Comparison of ENCODE assay signal across 21 cellular contexts in the genomic region with DNA sequence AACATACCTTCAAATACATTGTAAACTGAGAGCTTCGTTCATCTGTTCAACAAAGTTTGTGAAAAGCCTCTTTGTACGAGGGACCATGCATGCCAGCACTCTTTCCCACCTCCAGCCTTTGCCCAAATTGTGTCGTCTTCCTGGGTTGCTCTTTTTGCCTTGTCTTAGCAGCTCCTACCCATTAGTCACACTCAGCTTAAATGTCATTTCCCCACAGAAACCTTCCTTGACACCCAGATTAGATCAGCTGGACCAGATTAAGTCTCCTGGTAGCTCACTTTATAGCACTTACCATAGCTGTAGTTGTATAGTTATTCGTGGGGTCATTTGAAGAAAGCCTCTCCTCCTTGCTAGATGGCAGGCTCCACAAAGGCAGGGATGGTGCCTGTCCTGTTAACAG. TPM values are rescaled to one million over a fixed set of nuclear protein-coding genes. Genes with fewer than 3 reads are reported as not detected.
DNase-seq lines count a peak whose midpoint lies in the region; ATAC-seq, FAIRE-seq and TF ChIP-seq lines count a peak whose summit lies in the region.
"Had no signal": no experiment of that assay in that cellular context is flagged by ENCODE, and none has a peak within 500 bp of the region (broad histone marks: within the 10 kb centered on the region; RNA-seq: fewer than 3 reads in every experiment).

No MANE protein-coding gene starts in this region.

- peak; percentile 44 to 47 for ATAC-seq in activated T-cell treated with anti-CD3 and anti-CD28 coated beads, Interleukin-2, amount 50 U/mL, for 72 hours (replicated peaks in 1 of 2)
- ATAC-seq in activated T-cell treated with anti-CD3 and anti-CD28 coated beads, Interleukin-2, amount 50 U/mL, for 4 hours = no peak
- ATAC-seq in HG03469 (IDR thresholded peaks at IDR 0.05; ENCODE audit: unreplicated experiment) (no peak), lower lobe of right lung (no peak)
- ATAC-seq: A549 had no signal

- no peaks in the 10 kb centered on the region for H3K27me3 Mint-ChIP-seq in activated T-cell treated with anti-CD3 and anti-CD28 coated beads, Interleukin-2, amount 50 U/mL, for 72 hours (ENCODE audit: low read depth)
- no peaks in the 10 kb centered on the region for H3K27me3 Mint-ChIP-seq in activated T-cell treated with anti-CD3 and anti-CD28 coated beads, Interleukin-2, amount 50 U/mL, for 4 hours (ENCODE audit: low read depth)
- H3K27me3 Mint-ChIP-seq: CD4-positive, alpha-beta T cell had no signal

- no peak overlapping the region for H3K9ac ChIP-seq in kidney (ENCODE audit: low read length in 2 of 2)

- H3K36me3 ChIP-seq in neutrophil (no peaks in the 10 kb centered on the region), kidney (ENCODE audit: control insufficient read depth in 1 of 2, insufficient read depth in 2 of 2, low read length in 2 of 2) (no peaks in the 10 kb centered on the region), lower lobe of right lung (no peaks in the 10 kb centered on the region)

- no peak overlapping the region for H3K27ac Mint-ChIP-seq in activated T-cell treated with anti-CD3 and anti-CD28 coated beads, Interleukin-2, amount 50 U/mL, for 72 hours
- H3K27ac Mint-ChIP-seq: CD4-positive, alpha-beta T cell; H9 had no signal

- H3K4me3 Mint-ChIP-seq in activated T-cell treated with anti-CD3 and anti-CD28 coated beads, Interleukin-2, amount 50 U/mL, for 72 hours = no peak overlapping the region
- H3K4me3 Mint-ChIP-seq in activated T-cell treated with anti-CD3 and anti-CD28 coated beads, Interleukin-2, amount 50 U/mL, for 4 hours = no peak overlapping the region
- H3K4me3 Mint-ChIP-seq: CD4-positive, alpha-beta T cell; H9 had no signal

- H3K4me1 ChIP-seq in neutrophil (ENCODE audit: control insufficient read depth in 1 of 2, insufficient read depth in 1 of 2, low read depth in 1 of 2, low read length in 1 of 2) = peaks cover 45 to 61% of the 10 kb centered on the region in 2 experiments
- no peaks in the 10 kb centered on the region for H3K4me1 ChIP-seq in kidney (ENCODE audit: control insufficient read depth in 1 of 2, insufficient read depth in 1 of 2, low read depth in 1 of 2, low read length in 2 of 2)
- H3K4me1 ChIP-seq in lower lobe of right lung = peaks cover 10% of the 10 kb centered on the region
- H3K4me1 ChIP-seq: A549, Caco-2 had no signal

- H3K4me1 Mint-ChIP-seq in activated T-cell treated with anti-CD3 and anti-CD28 coated beads, Interleukin-2, amount 50 U/mL, for 72 hours (ENCODE audit: low read depth) = peaks cover 17% of the 10 kb centered on the region
- H3K4me1 Mint-ChIP-seq in activated T-cell treated with anti-CD3 and anti-CD28 coated beads, Interleukin-2, amount 50 U/mL, for 4 hours (ENCODE audit: low read depth) = peaks cover 14% of the 10 kb centered on the region

- DNase-seq in NCI-H82 (lab: John Stamatoyannopoulos, UW) = peak; percentile 24
- no peak for DNase-seq in NCI-H82 treated with DMSO at 0.1 percent for 48 hours (lab: John Stamatoyannopoulos, UW; ENCODE audit: unreplicated experiment)
- no peak for DNase-seq in activated T-cell treated with anti-CD3 and anti-CD28 coated beads, Interleukin-2, amount 50 U/mL, for 72 hours
- no peak for DNase-seq in activated T-cell treated with anti-CD3 and anti-CD28 coated beads, Interleukin-2, amount 50 U/mL, for 4 hours
- DNase-seq in kidney = no peak
- no peak for DNase-seq in lower lobe of right lung
- DNase-seq: AML-193; Caco-2; CD4-positive, alpha-beta T cell; H9 had no signal

- FAIRE-seq in kidney (lab: Jason Lieb, UNC) = no peak
- FAIRE-seq: A549, D721Med, G401.6, GM12891, GM19239, H1 had no signal

- H3K9me3 ChIP-seq in neutrophil (no peaks in the 10 kb centered on the region), kidney (ENCODE audit: control insufficient read depth in 1 of 2, low read length in 2 of 2) (no peaks in the 10 kb centered on the region), lower lobe of right lung (no peaks in the 10 kb centered on the region)
- H3K9me3 ChIP-seq: A549, Caco-2 had no signal

- TF ChIP-seq CTCF in neutrophil (IDR thresholded peaks at IDR 0.05) (no peak), kidney (IDR thresholded peaks at IDR 0.05; ENCODE audit: borderline replicate concordance, extremely low read depth, insufficient read depth) (no peak), lower lobe of right lung (IDR thresholded peaks at IDR 0.05) (no peak)

- no peaks in the 10 kb centered on the region for H3K27me3 ChIP-seq in neutrophil
- no peaks in the 10 kb centered on the region for H3K27me3 ChIP-seq in lower lobe of right lung (ENCODE audit: low read depth)

- no peaks in the 10 kb centered on the region for H3K9me3 Mint-ChIP-seq in activated T-cell treated with anti-CD3 and anti-CD28 coated beads, Interleukin-2, amount 50 U/mL, for 72 hours
- H3K9me3 Mint-ChIP-seq in activated T-cell treated with anti-CD3 and anti-CD28 coated beads, Interleukin-2, amount 50 U/mL, for 4 hours = no peaks in the 10 kb centered on the region
- H3K9me3 Mint-ChIP-seq: CD4-positive, alpha-beta T cell; H9 had no signal

- H3K4me3 ChIP-seq in neutrophil (ENCODE audit: low read depth in 1 of 2, low read length in 1 of 2) (no peak overlapping the region), kidney (ENCODE audit: low read length in 2 of 2) (no peak overlapping the region), lower lobe of right lung (no peak overlapping the region)
- H3K4me3 ChIP-seq: A549 had no signal

- no peaks in the 10 kb centered on the region for H3K36me3 Mint-ChIP-seq in activated T-cell treated with anti-CD3 and anti-CD28 coated beads, Interleukin-2, amount 50 U/mL, for 72 hours (ENCODE audit: insufficient read depth in 2 of 2)
- H3K36me3 Mint-ChIP-seq in activated T-cell treated with anti-CD3 and anti-CD28 coated beads, Interleukin-2, amount 50 U/mL, for 4 hours (ENCODE audit: insufficient read depth) = no peaks in the 10 kb centered on the region

- intact Hi-C loops in kidney (cut with DNase I) = no loop called here
- intact Hi-C loops in lower lobe of right lung (cut with DNase I) = no loop called here

- H3K27ac ChIP-seq in neutrophil = peak overlapping the region; percentile 60
- H3K27ac ChIP-seq in kidney (ENCODE audit: low read depth in 2 of 2, low read length in 2 of 2) = no peak overlapping the region
- no peak overlapping the region for H3K27ac ChIP-seq in lower lobe of right lung
- H3K27ac ChIP-seq: 22Rv1, A549, C4-2B, HL-60 had no signal

RNA-seq across cellular contexts. Expression of a gene that starts 24.1 kb away (rescaled TPM):
- 10 to 100 TPM; 32.9 to 37.8 TPM for total RNA-seq in activated T-cell treated with anti-CD3 and anti-CD28 coated beads, Interleukin-2, amount 50 U/mL, for 72 hours
- 10 to 100 TPM; 19.6 to 21.3 (median 19.6) TPM for total RNA-seq in activated T-cell treated with anti-CD3 and anti-CD28 coated beads, Interleukin-2, amount 50 U/mL, for 4 hours
- 62.3 TPM for total RNA-seq in kidney
- polyA plus RNA-seq in kidney (ENCODE audit: insufficient read depth, low read depth, low replicate concordance) = 15.6 TPM
- 55.1 TPM for total RNA-seq in lower lobe of right lung

Comparison
In these comparisons a context has a peak if more than half of its experiments do, and no peak if none do; other contexts are left out.
1. ATAC-seq: peak in activated T-cell treated with anti-CD3 and anti-CD28 coated beads, Interleukin-2, amount 50 U/mL, for 72 hours (2 of 2); none in activated T-cell treated with anti-CD3 and anti-CD28 coated beads, Interleukin-2, amount 50 U/mL, for 4 hours (0 of 2), HG03469 (single experiment) and lower lobe of right lung (0 of 2).